In genomic region chr15:101162701-101163483, GRCh38 we compare ENCODE assay signal across 12 cellular contexts.
DNase-seq lines count a peak whose midpoint lies in the region; ATAC-seq and TF ChIP-seq lines count a peak whose summit lies in the region.
"Had no signal": no experiment of that assay in that cellular context is flagged by ENCODE, and none has a peak within 500 bp of the region (broad histone marks: within the 10 kb centered on the region; RNA-seq: fewer than 3 reads in every experiment).

No MANE protein-coding gene starts in this region.

- no peak overlapping the region for H3K27ac Mint-ChIP-seq in naive thymus-derived CD4-positive, alpha-beta T cell
- H3K27ac Mint-ChIP-seq: CD4-positive, CD25-positive, alpha-beta regulatory T cell had no signal

- peak; percentile 15 for DNase-seq in NCI-H1694 treated with DMSO at 0.1 percent for 48 hours (lab: John Stamatoyannopoulos, UW)
- DNase-seq in anterior cingulate cortex (lab: John Stamatoyannopoulos, UW), result peak in 35 of 58 donors; percentile 6 to 73 (median 34)
- DNase-seq in right cardiac atrium, result peak; percentile 81 to 93 (median 92)
- DNase-seq in sigmoid colon, result peak; percentile 81
- no peak for DNase-seq in naive thymus-derived CD4-positive, alpha-beta T cell
- DNase-seq in GM13976 (ENCODE audit: low spot score), result no peak
- DNase-seq: activated CD4-positive, alpha-beta T cell treated with anti-CD3 and anti-CD28 coated beads for 36 hours; CD4-positive, CD25-positive, alpha-beta regulatory T cell; H7; MM.1S; T-helper 1 cell had no signal

- ATAC-seq in right cardiac atrium, result peak; percentile 53 to 80
- ATAC-seq in naive thymus-derived CD4-positive, alpha-beta T cell, result no peak
- ATAC-seq in GM18870 (IDR thresholded peaks at IDR 0.05; ENCODE audit: unreplicated experiment), result no peak
- ATAC-seq: activated CD4-positive, alpha-beta T cell treated with anti-CD3 and anti-CD28 coated beads for 36 hours had no signal

- H3K4me3 Mint-ChIP-seq in naive thymus-derived CD4-positive, alpha-beta T cell, result no peak overlapping the region
- H3K4me3 Mint-ChIP-seq: activated CD4-positive, alpha-beta T cell treated with anti-CD3 and anti-CD28 coated beads for 36 hours; CD4-positive, CD25-positive, alpha-beta regulatory T cell had no signal

- intact Hi-C loops in right cardiac atrium (cut with DNase I) (no loop called here), sigmoid colon (cut with DNase I) (no loop called here)
- intact Hi-C loops in naive thymus-derived CD4-positive, alpha-beta T cell (cut with micrococcal nuclease), result no loop called here

- H3K27ac ChIP-seq in right cardiac atrium (ENCODE audit: low read length), result peak overlapping the region; percentile 51
- H3K27ac ChIP-seq in sigmoid colon, result peak overlapping the region in 1 of 4 donors; percentile 34
- no peak overlapping the region for H3K27ac ChIP-seq in naive thymus-derived CD4-positive, alpha-beta T cell (ENCODE audit: low read depth, low read length)

- no peak for TF ChIP-seq EP300 in sigmoid colon (IDR thresholded peaks at IDR 0.05)

- 26% methylated on average over 12 of the region's 12 CpGs for WGBS in right cardiac atrium
- WGBS in sigmoid colon, 2 donors, result 82 to 84% methylated on average over 12 of the region's 12 CpGs

- peaks cover 0 to 45% (median 33%) of the 10 kb centered on the region in 11 donors for H3K9me3 Mint-ChIP-seq in naive thymus-derived CD4-positive, alpha-beta T cell

- no peaks in the 10 kb centered on the region for H3K36me3 ChIP-seq in sigmoid colon
- no peaks in the 10 kb centered on the region for H3K36me3 ChIP-seq in naive thymus-derived CD4-positive, alpha-beta T cell (ENCODE audit: control insufficient read depth in 2 of 3, insufficient read depth in 3 of 3, low read length in 3 of 3)

- H3K36me3 Mint-ChIP-seq in naive thymus-derived CD4-positive, alpha-beta T cell, result peaks cover 13 to 47% (median 23%) of the 10 kb centered on the region in 5 donors

- H3K9me3 ChIP-seq in right cardiac atrium (ENCODE audit: control insufficient read depth, low read length), result no peaks in the 10 kb centered on the region
- peaks cover 5 to 14% (median 10%) of the 10 kb centered on the region in 4 donors for H3K9me3 ChIP-seq in sigmoid colon
- peaks cover 0 to 14% (median 0%) of the 10 kb centered on the region in 3 experiments for H3K9me3 ChIP-seq in naive thymus-derived CD4-positive, alpha-beta T cell (ENCODE audit: control insufficient read depth in 2 of 3, low read length in 3 of 3)

- no peaks in the 10 kb centered on the region for H3K27me3 Mint-ChIP-seq in naive thymus-derived CD4-positive, alpha-beta T cell
- H3K27me3 Mint-ChIP-seq: activated CD4-positive, alpha-beta T cell treated with anti-CD3 and anti-CD28 coated beads for 36 hours; CD4-positive, CD25-positive, alpha-beta regulatory T cell had no signal

- in situ Hi-C loops in GM13976 (cut with MboI; ENCODE audit: low sequenced_read_pairs, unreplicated experiment), result no loop called here

- H3K4me1 ChIP-seq in right cardiac atrium (ENCODE audit: control insufficient read depth, insufficient read depth, low read length) (peaks cover 5% of the 10 kb centered on the region), sigmoid colon (peaks cover 0 to 9% (median 6%) of the 10 kb centered on the region in 4 donors)
- H3K4me1 ChIP-seq in naive thymus-derived CD4-positive, alpha-beta T cell (ENCODE audit: control insufficient read depth in 2 of 2, insufficient read depth in 2 of 2, low read length in 2 of 2), result peaks cover 0 to 4% of the 10 kb centered on the region in 2 donors

- H3K27me3 ChIP-seq in right cardiac atrium (ENCODE audit: control insufficient read depth, insufficient read depth) (no peaks in the 10 kb centered on the region), sigmoid colon (no peaks in the 10 kb centered on the region)
- no peaks in the 10 kb centered on the region for H3K27me3 ChIP-seq in naive thymus-derived CD4-positive, alpha-beta T cell (ENCODE audit: control insufficient read depth in 2 of 2, insufficient read depth in 2 of 2, low read length in 2 of 2)

- TF ChIP-seq CTCF in sigmoid colon (IDR thresholded peaks at IDR 0.05) (no peak), GM13976 (IDR thresholded peaks at IDR 0.05; ENCODE audit: borderline replicate concordance, control extremely low read depth, extremely low read depth, insufficient read depth, missing control alignments) (no peak)

- H3K4me3 ChIP-seq in right cardiac atrium (ENCODE audit: low read length), result no peak overlapping the region
- no peak overlapping the region for H3K4me3 ChIP-seq in sigmoid colon
- no peak overlapping the region for H3K4me3 ChIP-seq in naive thymus-derived CD4-positive, alpha-beta T cell (ENCODE audit: low read length)

- peaks cover 7 to 51% (median 8%) of the 10 kb centered on the region in 7 donors for H3K4me1 Mint-ChIP-seq in naive thymus-derived CD4-positive, alpha-beta T cell

- CTCF ChIA-PET in naive thymus-derived CD4-positive, alpha-beta T cell (lab: Charles Lee), result no interaction called here

- TF ChIP-seq POLR2A in sigmoid colon (IDR thresholded peaks at IDR 0.05), result no peak

- POLR2A ChIA-PET in naive thymus-derived CD4-positive, alpha-beta T cell (lab: Charles Lee), result no interaction called here

Comparison
In these comparisons a context has a peak if more than half of its experiments do, and no peak if none do; other contexts are left out.
1. DNase-seq: peak in NCI-H1694 treated with DMSO at 0.1 percent for 48 hours (single experiment), anterior cingulate cortex (35 of 58), right cardiac atrium (3 of 3) and sigmoid colon (single experiment); none in naive thymus-derived CD4-positive, alpha-beta T cell (0 of 9) and GM13976 (single experiment).
2. ATAC-seq: peak in right cardiac atrium (2 of 2); none in naive thymus-derived CD4-positive, alpha-beta T cell (single experiment) and GM18870 (single experiment).